ENCODE assay signal across 15 cellular contexts in the genomic region with DNA sequence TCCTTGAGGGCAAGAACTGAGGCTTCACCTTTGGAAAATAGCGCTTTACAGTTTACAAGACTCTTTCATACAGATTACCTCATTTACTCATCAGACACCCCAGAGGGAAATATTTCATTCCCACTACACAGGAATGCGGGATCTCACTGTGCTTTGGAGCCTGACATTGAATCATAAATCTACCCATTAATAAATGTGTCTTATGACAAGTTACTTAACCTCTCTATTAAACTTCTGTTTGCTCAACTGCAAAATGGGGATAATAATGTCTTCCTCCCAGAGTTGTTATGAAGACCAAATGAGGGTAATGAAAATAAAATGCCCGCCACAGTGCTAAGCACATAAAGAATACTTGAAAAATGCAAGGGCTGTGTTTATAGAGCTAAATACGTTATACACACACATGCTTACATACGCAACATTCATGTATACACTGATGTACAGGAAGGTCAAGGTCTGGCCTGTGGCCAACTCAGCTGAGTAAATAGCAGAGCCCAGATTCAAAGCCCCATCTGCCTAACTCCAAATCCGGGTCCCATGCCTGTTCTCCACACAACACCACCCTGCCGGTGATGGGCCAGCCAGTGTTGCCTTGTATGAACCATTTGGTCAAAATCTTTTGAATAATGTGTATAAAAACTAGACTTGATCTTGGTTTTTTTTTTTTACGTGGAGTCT. TPM values are rescaled to one million over a fixed set of nuclear protein-coding genes. Genes with fewer than 3 reads are reported as not detected.
DNase-seq lines count a peak whose midpoint lies in the region; ATAC-seq, FAIRE-seq and TF ChIP-seq lines count a peak whose summit lies in the region.
"Had no signal": no experiment of that assay in that cellular context is flagged by ENCODE, and none has a peak within 500 bp of the region (broad histone marks: within the 10 kb centered on the region; RNA-seq: fewer than 3 reads in every experiment).

No MANE protein-coding gene starts in this region.

- ATAC-seq in K562 = no peak
- ATAC-seq in stimulated activated effector memory CD8-positive, alpha-beta T cell treated with anti-CD3 and anti-CD28 coated beads, Interleukin-12 subunit alpha, Interleukin-12 subunit beta, amount 100 ng/mL, for 72 hours = no peak
- no peak for ATAC-seq in HG02852 (IDR thresholded peaks at IDR 0.05; ENCODE audit: unreplicated experiment)
- ATAC-seq: activated CD4-positive, CD25-positive, alpha-beta regulatory T cell treated with anti-CD3 and anti-CD28 coated beads, Interleukin-2, amount 50 U/mL, for 24 hours; natural killer cell; T-cell had no signal

- peaks cover 7 to 30% of the 10 kb centered on the region in 2 experiments for H3K4me1 ChIP-seq in K562 (replicated peaks in 1 of 2; ENCODE audit: control insufficient read depth in 2 of 2, insufficient read depth in 2 of 2, low read length in 2 of 2)

- WGBS in K562 (ENCODE audit: insufficient coverage, low coverage, missing lambda C conversion rate) = 52% methylated on average over 8 of the region's 8 CpGs

- TF ChIP-seq CTCF in K562 (IDR thresholded peaks at IDR 0.05 in 2 of 3, conservative IDR thresholded peaks at IDR 0.05 in 1 of 3; ENCODE audit: insufficient read depth in 2 of 3, low read depth in 1 of 3, low read length in 3 of 3) = no peak

- in situ Hi-C loops in K562 (cut with MboI) = no loop called here

- no peak overlapping the region for H3K4me3 Mint-ChIP-seq in stimulated activated effector memory CD8-positive, alpha-beta T cell treated with anti-CD3 and anti-CD28 coated beads, Interleukin-12 subunit alpha, Interleukin-12 subunit beta, amount 100 ng/mL, for 72 hours
- H3K4me3 Mint-ChIP-seq: activated naive CD4-positive, alpha-beta T cell treated with anti-CD3 and anti-CD28 coated beads, Interleukin-2, amount 50 U/mL, for 24 hours; natural killer cell; T-cell had no signal

- H3K9me3 Mint-ChIP-seq in stimulated activated effector memory CD8-positive, alpha-beta T cell treated with anti-CD3 and anti-CD28 coated beads, Interleukin-12 subunit alpha, Interleukin-12 subunit beta, amount 100 ng/mL, for 72 hours = no peaks in the 10 kb centered on the region
- H3K9me3 Mint-ChIP-seq: activated naive CD4-positive, alpha-beta T cell treated with anti-CD3 and anti-CD28 coated beads, Interleukin-2, amount 50 U/mL, for 24 hours; natural killer cell; T-cell had no signal

- H3K4me1 Mint-ChIP-seq in stimulated activated effector memory CD8-positive, alpha-beta T cell treated with anti-CD3 and anti-CD28 coated beads, Interleukin-12 subunit alpha, Interleukin-12 subunit beta, amount 100 ng/mL, for 72 hours = no peaks in the 10 kb centered on the region
- H3K4me1 Mint-ChIP-seq: activated naive CD4-positive, alpha-beta T cell treated with anti-CD3 and anti-CD28 coated beads, Interleukin-2, amount 50 U/mL, for 24 hours; natural killer cell; T-cell had no signal

- H3K27ac ChIP-seq in K562 (ENCODE audit: extremely low read depth, low read depth, low read length) = no peak overlapping the region

- H3K27me3 ChIP-seq in K562 (ENCODE audit: control insufficient read depth in 2 of 2, insufficient read depth in 2 of 2, low read length in 2 of 2) = no peaks in the 10 kb centered on the region

- CTCF ChIA-PET in K562 (lab: Yijun Ruan, JAX; ENCODE audit: low intra/inter-chr PET ratio) = no interaction called here

- no peak for FAIRE-seq in K562 (lab: Jason Lieb, UNC)

- no peak for TF ChIP-seq EP300 in K562 (IDR thresholded peaks at IDR 0.05; ENCODE audit: low read length)

- no peak for TF ChIP-seq RAD21 in K562 (CRISPR knock-in tag; conservative IDR thresholded peaks at IDR 0.05 in 1 of 2, IDR thresholded peaks at IDR 0.05 in 1 of 2)

- no peaks in the 10 kb centered on the region for H3K79me2 ChIP-seq in K562 (ENCODE audit: control insufficient read depth, insufficient read depth, low read length)

- intact Hi-C loops in K562 (cut with micrococcal nuclease) = no loop called here

- H2AFZ ChIP-seq in K562 (ENCODE audit: low read depth, low read length) = no peak overlapping the region

- POLR2A ChIA-PET in K562 (lab: Yijun Ruan, JAX) = no interaction called here

- H3K4me3 ChIP-seq in K562 = no peak overlapping the region
- H3K4me3 ChIP-seq: lung had no signal

- H3K27ac Mint-ChIP-seq in stimulated activated effector memory CD8-positive, alpha-beta T cell treated with anti-CD3 and anti-CD28 coated beads, Interleukin-12 subunit alpha, Interleukin-12 subunit beta, amount 100 ng/mL, for 72 hours = peak overlapping the region; percentile 53
- H3K27ac Mint-ChIP-seq: activated naive CD4-positive, alpha-beta T cell treated with anti-CD3 and anti-CD28 coated beads, Interleukin-2, amount 50 U/mL, for 24 hours; natural killer cell; T-cell had no signal

- H4K20me1 ChIP-seq in K562 (replicated peaks; ENCODE audit: control insufficient read depth, insufficient read depth, low read length) = no peaks in the 10 kb centered on the region

- no peak for TF ChIP-seq POLR2A in K562 (conservative IDR thresholded peaks at IDR 0.05)

- H3K9ac ChIP-seq in K562 (ENCODE audit: insufficient read depth in 1 of 2, low read depth in 2 of 2, low read length in 2 of 2) = no peak overlapping the region

- H3K9me1 ChIP-seq in K562 (ENCODE audit: control insufficient read depth, insufficient read depth, low read length) = no peaks in the 10 kb centered on the region

- no peak overlapping the region for H3K4me2 ChIP-seq in K562 (ENCODE audit: insufficient read depth, low read length)

- DNase-seq in NCI-H82 (lab: John Stamatoyannopoulos, UW) = peak; percentile 70
- no peak for DNase-seq in NCI-H82 treated with DMSO at 0.1 percent for 48 hours (lab: John Stamatoyannopoulos, UW; ENCODE audit: unreplicated experiment)
- peak; percentile 82 for DNase-seq in NCI-H2227 treated with DMSO at 0.1 percent for 48 hours (lab: John Stamatoyannopoulos, UW)
- no peak for DNase-seq in K562 (ENCODE audit: extremely low read depth in 1 of 4, low spot score in 3 of 4)
- DNase-seq in stimulated activated effector memory CD8-positive, alpha-beta T cell treated with anti-CD3 and anti-CD28 coated beads, Interleukin-12 subunit alpha, Interleukin-12 subunit beta, amount 100 ng/mL, for 72 hours (ENCODE audit: low spot score in 2 of 2) = no peak
- DNase-seq in HPDE6-E6E7 (ENCODE audit: extremely low spot score) = no peak
- no peak for DNase-seq in pons (ENCODE audit: low spot score)
- DNase-seq: effector memory CD4-positive, alpha-beta T cell; natural killer cell; stimulated activated CD4-positive, alpha-beta T cell treated with anti-CD3 and anti-CD28 coated beads, Interleukin-15, amount 100 ng/mL, for 24 hours; T-cell had no signal

- H3K36me3 ChIP-seq in K562 (ENCODE audit: control insufficient read depth, insufficient read depth, low read length) = no peaks in the 10 kb centered on the region

- H3K36me3 Mint-ChIP-seq in stimulated activated effector memory CD8-positive, alpha-beta T cell treated with anti-CD3 and anti-CD28 coated beads, Interleukin-12 subunit alpha, Interleukin-12 subunit beta, amount 100 ng/mL, for 72 hours = no peaks in the 10 kb centered on the region
- H3K36me3 Mint-ChIP-seq: activated naive CD4-positive, alpha-beta T cell treated with anti-CD3 and anti-CD28 coated beads, Interleukin-2, amount 50 U/mL, for 24 hours; natural killer cell; T-cell had no signal

- no peaks in the 10 kb centered on the region for H3K9me3 ChIP-seq in K562 (replicated peaks; ENCODE audit: control insufficient read depth, insufficient read depth, low read depth, low read length)

- BruUV-seq in K562 (replicated peaks; lab: Mats Ljungman, UMichigan) = no TSS peak

TF ChIP-seq in K562, 482 proteins besides CTCF, POLR2A, EP300 and RAD21:
- TF ChIP-seq CHAMP1 (IDR thresholded peaks at IDR 0.05) = no peak
- peak; percentile 72 to 92; a peak in 3 of 4 replicates for TF ChIP-seq FOXA3 (CRISPR knock-in tag; conservative IDR thresholded peaks at IDR 0.05 in 1 of 2, IDR thresholded peaks at IDR 0.05 in 1 of 2)
- 0 out of 4 replicates have a peak, but pooled peaks of 1 of the 2 experiments have one; percentile 23 for TF ChIP-seq FOXK2 (conservative IDR thresholded peaks at IDR 0.05 in 1 of 2, IDR thresholded peaks at IDR 0.05 in 1 of 2; ENCODE audit: low read depth in 2 of 2)
- TF ChIP-seq NFIC (IDR thresholded peaks at IDR 0.05) = peak; percentile 87

RNA-seq across cellular contexts. Expression of gene CALM2, which starts 56.6 kb away (rescaled TPM):
- 47.4 and 171 TPM in 2 replicates for total RNA-seq in K562 (2011; cell fraction: chromatin; rRNA removed; ENCODE audit: low replicate concordance)
- 27.7 and 36.5 TPM in 2 replicates for total RNA-seq in K562 (2011; cell fraction: nucleolus; rRNA removed)
- total RNA-seq in K562 (2011; cell fraction: nucleoplasm; rRNA removed) = 119 and 209 TPM in 2 replicates
- 304 and 331 TPM in 2 replicates for total RNA-seq in K562 (2014; rRNA removed)
- total RNA-seq in K562 (2014; rRNA removed; fragmentation: Illumina TruSeq; extraction: Trizol) = 656 and 729 TPM in 2 replicates
- 436 and 447 TPM in 2 replicates for total RNA-seq in K562 (2015; rRNA removed; fragmentation: Illumina TruSeq; extraction: Trizol)
- total RNA-seq in K562 (2021) = 357 and 363 TPM in 2 replicates
- 225 and 326 TPM in 2 replicates for polyA plus RNA-seq in K562 (2011; rRNA removed)
- polyA plus RNA-seq in K562 (2011; cell fraction: cytosol; rRNA removed) = 55.4 and 201 TPM in 2 replicates
- 55.4 and 96.4 TPM in 2 replicates for polyA plus RNA-seq in K562 (2011; cell fraction: nucleus; rRNA removed)
- polyA plus RNA-seq in K562 (2012) = 409 and 511 TPM in 2 replicates
- polyA plus RNA-seq in K562 (2014; fragmentation: Illumina TruSeq; extraction: Trizol) = 457 and 479 TPM in 2 replicates
- 1,000 to 10,000 TPM; 1,257 to 1,855 TPM for polyA plus RNA-seq in K562 (2014; fragmentation: Nextera tagmentation; extraction: Ambion mirVana)
- polyA plus RNA-seq in K562 (2014; rRNA removed) = 316 and 329 TPM in 2 replicates
- polyA minus RNA-seq in K562 (2011; rRNA and poly(A)+ RNA removed) = 319 and 344 TPM in 2 replicates
- 93.9 and 115 TPM in 2 replicates for polyA minus RNA-seq in K562 (2011; cell fraction: cytosol; rRNA and poly(A)+ RNA removed)
- polyA minus RNA-seq in K562 (2011; cell fraction: nucleus; rRNA and poly(A)+ RNA removed) = 54.7 and 100 TPM in 2 replicates

Comparison
In these comparisons a context has a peak if more than half of its experiments do, and no peak if none do; other contexts are left out.
1. DNase-seq: peak in NCI-H82 (single experiment) and NCI-H2227 treated with DMSO at 0.1 percent for 48 hours (single experiment); none in NCI-H82 treated with DMSO at 0.1 percent for 48 hours (single experiment), K562 (0 of 4), stimulated activated effector memory CD8-positive, alpha-beta T cell treated with anti-CD3 and anti-CD28 coated beads, Interleukin-12 subunit alpha, Interleukin-12 subunit beta, amount 100 ng/mL, for 72 hours (0 of 2), HPDE6-E6E7 (single experiment) and pons (single experiment).